In the genomic region with DNA sequence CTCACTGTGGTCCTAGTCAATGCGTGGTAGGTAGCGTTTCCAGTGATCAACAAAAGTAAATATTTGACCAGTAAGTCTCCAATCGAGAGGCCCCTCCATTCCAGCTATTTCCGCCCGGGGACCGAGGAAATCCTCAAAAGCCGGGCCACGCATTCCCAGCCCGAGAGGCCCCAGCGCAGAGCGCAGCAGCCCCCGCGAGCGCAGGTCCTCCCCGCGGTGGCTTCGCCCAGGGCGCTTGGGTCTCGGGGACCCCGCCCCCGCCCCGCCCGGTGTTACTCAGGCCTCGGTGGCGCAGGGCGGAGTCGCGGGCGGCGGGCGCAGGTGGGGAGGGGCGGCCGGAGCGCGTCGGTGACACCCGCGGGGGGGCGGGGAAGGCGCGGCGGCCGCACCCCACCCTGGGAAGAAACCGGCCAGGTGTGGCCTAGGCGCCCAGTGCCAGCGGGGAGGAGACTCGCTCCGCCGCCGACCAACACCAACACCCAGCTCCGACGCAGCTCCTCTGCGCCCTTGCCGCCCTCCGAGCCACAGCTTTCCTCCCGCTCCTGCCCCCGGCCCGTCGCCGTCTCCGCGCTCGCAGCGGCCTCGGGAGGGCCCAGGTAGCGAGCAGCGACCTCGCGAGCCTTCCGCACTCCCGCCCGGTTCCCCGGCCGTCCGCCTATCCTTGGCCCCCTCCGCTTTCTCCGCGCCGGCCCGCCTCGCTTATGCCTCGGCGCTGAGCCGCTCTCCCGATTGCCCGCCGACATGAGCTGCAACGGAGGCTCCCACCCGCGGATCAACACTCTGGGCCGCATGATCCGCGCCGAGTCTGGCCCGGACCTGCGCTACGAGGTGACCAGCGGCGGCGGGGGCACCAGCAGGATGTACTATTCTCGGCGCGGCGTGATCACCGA, we compare ENCODE assay signal across 1 cellular context.
TF ChIP-seq lines count a peak whose summit lies in the region.

A gene with protein sequence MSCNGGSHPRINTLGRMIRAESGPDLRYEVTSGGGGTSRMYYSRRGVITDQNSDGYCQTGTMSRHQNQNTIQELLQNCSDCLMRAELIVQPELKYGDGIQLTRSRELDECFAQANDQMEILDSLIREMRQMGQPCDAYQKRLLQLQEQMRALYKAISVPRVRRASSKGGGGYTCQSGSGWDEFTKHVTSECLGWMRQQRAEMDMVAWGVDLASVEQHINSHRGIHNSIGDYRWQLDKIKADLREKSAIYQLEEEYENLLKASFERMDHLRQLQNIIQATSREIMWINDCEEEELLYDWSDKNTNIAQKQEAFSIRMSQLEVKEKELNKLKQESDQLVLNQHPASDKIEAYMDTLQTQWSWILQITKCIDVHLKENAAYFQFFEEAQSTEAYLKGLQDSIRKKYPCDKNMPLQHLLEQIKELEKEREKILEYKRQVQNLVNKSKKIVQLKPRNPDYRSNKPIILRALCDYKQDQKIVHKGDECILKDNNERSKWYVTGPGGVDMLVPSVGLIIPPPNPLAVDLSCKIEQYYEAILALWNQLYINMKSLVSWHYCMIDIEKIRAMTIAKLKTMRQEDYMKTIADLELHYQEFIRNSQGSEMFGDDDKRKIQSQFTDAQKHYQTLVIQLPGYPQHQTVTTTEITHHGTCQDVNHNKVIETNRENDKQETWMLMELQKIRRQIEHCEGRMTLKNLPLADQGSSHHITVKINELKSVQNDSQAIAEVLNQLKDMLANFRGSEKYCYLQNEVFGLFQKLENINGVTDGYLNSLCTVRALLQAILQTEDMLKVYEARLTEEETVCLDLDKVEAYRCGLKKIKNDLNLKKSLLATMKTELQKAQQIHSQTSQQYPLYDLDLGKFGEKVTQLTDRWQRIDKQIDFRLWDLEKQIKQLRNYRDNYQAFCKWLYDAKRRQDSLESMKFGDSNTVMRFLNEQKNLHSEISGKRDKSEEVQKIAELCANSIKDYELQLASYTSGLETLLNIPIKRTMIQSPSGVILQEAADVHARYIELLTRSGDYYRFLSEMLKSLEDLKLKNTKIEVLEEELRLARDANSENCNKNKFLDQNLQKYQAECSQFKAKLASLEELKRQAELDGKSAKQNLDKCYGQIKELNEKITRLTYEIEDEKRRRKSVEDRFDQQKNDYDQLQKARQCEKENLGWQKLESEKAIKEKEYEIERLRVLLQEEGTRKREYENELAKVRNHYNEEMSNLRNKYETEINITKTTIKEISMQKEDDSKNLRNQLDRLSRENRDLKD (N-terminal part only) (plus strand): TSS at position 497 of the 890 bp plus-strand sequence. CDS start 245 bp downstream, at position 742.

TF ChIP-seq in HepG2, 621 proteins besides CTCF, POLR2A, EP300 and RAD21 (continued from another document and continues in another):
- TF ChIP-seq, protein P1, sequence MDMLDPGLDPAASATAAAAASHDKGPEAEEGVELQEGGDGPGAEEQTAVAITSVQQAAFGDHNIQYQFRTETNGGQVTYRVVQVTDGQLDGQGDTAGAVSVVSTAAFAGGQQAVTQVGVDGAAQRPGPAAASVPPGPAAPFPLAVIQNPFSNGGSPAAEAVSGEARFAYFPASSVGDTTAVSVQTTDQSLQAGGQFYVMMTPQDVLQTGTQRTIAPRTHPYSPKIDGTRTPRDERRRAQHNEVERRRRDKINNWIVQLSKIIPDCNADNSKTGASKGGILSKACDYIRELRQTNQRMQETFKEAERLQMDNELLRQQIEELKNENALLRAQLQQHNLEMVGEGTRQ (IDR thresholded peaks at IDR 0.05; ENCODE audit: low read depth, low read length), result no peak
- TF ChIP-seq, protein P1 (CRISPR knock-in tag; IDR thresholded peaks at IDR 0.05; ENCODE audit: borderline replicate concordance), result no peak
- TF ChIP-seq SMAD9 (CRISPR knock-in tag; IDR thresholded peaks at IDR 0.05) (no peak; the same call in 1 of the 2 replicates), ARHGAP35 (CRISPR knock-in tag; IDR thresholded peaks at IDR 0.05; ENCODE audit: borderline replicate concordance) (peak; percentile 78; the same call in 1 of the 2 replicates), KAT7 (CRISPR knock-in tag; IDR thresholded peaks at IDR 0.05; ENCODE audit: borderline replicate concordance) (peak; percentile 97), ZNF30 (CRISPR knock-in tag; IDR thresholded peaks at IDR 0.05) (peak; percentile 93; the same call in 1 of the 2 replicates), ZSCAN30 (CRISPR knock-in tag; IDR thresholded peaks at IDR 0.05) (no peak), GTF2F1 (IDR thresholded peaks at IDR 0.05; ENCODE audit: low read length) (no peak), SOX5 (CRISPR knock-in tag; IDR thresholded peaks at IDR 0.05; ENCODE audit: borderline replicate concordance) (peak; percentile 88), ZNF263 (CRISPR knock-in tag; IDR thresholded peaks at IDR 0.05) (peak; percentile 54; the same call in 1 of the 2 replicates), ZNF160 (CRISPR knock-in tag; IDR thresholded peaks at IDR 0.05) (peak; percentile 90), LCORL (IDR thresholded peaks at IDR 0.05) (no peak), LCORL (CRISPR knock-in tag; IDR thresholded peaks at IDR 0.05) (peak; percentile 96), ZNF136 (CRISPR knock-in tag; IDR thresholded peaks at IDR 0.05; ENCODE audit: low read depth) (no peak), ZNF672 (CRISPR knock-in tag; IDR thresholded peaks at IDR 0.05) (peak; percentile 36), ZNF256 (CRISPR knock-in tag; conservative IDR thresholded peaks at IDR 0.05) (no peak), GTF3A (CRISPR knock-in tag; conservative IDR thresholded peaks at IDR 0.05) (no peak), TBX2 (CRISPR knock-in tag; IDR thresholded peaks at IDR 0.05; ENCODE audit: borderline replicate concordance) (peak; percentile 96), POGZ (CRISPR knock-in tag; IDR thresholded peaks at IDR 0.05) (peak; percentile 94), ZSCAN21 (CRISPR knock-in tag; IDR thresholded peaks at IDR 0.05; ENCODE audit: borderline replicate concordance) (peak; percentile 97), NFE2L2 (IDR thresholded peaks at IDR 0.05; ENCODE audit: low read length) (no peak), JARID2 (CRISPR knock-in tag; IDR thresholded peaks at IDR 0.05; ENCODE audit: insufficient replicate concordance) (no peak), ZNF75D (CRISPR knock-in tag; IDR thresholded peaks at IDR 0.05; ENCODE audit: borderline replicate concordance) (no peak), ZNF343 (CRISPR knock-in tag; IDR thresholded peaks at IDR 0.05) (no peak; the same call in 1 of the 2 replicates)
- TF ChIP-seq, protein P2, sequence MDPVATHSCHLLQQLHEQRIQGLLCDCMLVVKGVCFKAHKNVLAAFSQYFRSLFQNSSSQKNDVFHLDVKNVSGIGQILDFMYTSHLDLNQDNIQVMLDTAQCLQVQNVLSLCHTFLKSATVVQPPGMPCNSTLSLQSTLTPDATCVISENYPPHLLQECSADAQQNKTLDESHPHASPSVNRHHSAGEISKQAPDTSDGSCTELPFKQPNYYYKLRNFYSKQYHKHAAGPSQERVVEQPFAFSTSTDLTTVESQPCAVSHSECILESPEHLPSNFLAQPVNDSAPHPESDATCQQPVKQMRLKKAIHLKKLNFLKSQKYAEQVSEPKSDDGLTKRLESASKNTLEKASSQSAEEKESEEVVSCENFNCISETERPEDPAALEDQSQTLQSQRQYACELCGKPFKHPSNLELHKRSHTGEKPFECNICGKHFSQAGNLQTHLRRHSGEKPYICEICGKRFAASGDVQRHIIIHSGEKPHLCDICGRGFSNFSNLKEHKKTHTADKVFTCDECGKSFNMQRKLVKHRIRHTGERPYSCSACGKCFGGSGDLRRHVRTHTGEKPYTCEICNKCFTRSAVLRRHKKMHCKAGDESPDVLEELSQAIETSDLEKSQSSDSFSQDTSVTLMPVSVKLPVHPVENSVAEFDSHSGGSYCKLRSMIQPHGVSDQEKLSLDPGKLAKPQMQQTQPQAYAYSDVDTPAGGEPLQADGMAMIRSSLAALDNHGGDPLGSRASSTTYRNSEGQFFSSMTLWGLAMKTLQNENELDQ (CRISPR knock-in tag; IDR thresholded peaks at IDR 0.05; ENCODE audit: borderline replicate concordance), result no peak
- TF ChIP-seq, protein P3, sequence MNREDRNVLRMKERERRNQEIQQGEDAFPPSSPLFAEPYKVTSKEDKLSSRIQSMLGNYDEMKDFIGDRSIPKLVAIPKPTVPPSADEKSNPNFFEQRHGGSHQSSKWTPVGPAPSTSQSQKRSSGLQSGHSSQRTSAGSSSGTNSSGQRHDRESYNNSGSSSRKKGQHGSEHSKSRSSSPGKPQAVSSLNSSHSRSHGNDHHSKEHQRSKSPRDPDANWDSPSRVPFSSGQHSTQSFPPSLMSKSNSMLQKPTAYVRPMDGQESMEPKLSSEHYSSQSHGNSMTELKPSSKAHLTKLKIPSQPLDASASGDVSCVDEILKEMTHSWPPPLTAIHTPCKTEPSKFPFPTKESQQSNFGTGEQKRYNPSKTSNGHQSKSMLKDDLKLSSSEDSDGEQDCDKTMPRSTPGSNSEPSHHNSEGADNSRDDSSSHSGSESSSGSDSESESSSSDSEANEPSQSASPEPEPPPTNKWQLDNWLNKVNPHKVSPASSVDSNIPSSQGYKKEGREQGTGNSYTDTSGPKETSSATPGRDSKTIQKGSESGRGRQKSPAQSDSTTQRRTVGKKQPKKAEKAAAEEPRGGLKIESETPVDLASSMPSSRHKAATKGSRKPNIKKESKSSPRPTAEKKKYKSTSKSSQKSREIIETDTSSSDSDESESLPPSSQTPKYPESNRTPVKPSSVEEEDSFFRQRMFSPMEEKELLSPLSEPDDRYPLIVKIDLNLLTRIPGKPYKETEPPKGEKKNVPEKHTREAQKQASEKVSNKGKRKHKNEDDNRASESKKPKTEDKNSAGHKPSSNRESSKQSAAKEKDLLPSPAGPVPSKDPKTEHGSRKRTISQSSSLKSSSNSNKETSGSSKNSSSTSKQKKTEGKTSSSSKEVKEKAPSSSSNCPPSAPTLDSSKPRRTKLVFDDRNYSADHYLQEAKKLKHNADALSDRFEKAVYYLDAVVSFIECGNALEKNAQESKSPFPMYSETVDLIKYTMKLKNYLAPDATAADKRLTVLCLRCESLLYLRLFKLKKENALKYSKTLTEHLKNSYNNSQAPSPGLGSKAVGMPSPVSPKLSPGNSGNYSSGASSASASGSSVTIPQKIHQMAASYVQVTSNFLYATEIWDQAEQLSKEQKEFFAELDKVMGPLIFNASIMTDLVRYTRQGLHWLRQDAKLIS (CRISPR knock-in tag; IDR thresholded peaks at IDR 0.05), result peak; percentile 95
- TF ChIP-seq, protein P4, sequence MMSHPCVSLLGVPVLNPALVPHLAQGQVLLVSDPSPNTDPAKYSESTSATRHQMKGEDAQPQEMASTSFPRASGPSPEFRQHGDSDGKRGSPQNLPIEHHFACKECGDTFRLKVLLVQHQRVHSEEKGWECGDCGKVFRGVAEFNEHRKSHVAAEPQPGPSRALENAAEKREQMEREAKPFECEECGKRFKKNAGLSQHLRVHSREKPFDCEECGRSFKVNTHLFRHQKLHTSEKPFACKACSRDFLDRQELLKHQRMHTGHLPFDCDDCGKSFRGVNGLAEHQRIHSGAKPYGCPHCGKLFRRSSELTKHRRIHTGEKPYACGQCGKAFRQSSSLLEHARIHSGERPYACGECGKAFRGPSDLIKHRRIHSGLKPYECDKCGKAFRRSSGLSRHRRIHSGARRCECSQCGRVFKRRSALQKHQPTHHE (CRISPR knock-in tag; IDR thresholded peaks at IDR 0.05; ENCODE audit: borderline replicate concordance), result peak; percentile 80
- TF ChIP-seq, protein P5, sequence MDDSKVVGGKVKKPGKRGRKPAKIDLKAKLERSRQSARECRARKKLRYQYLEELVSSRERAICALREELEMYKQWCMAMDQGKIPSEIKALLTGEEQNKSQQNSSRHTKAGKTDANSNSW (CRISPR knock-in tag; IDR thresholded peaks at IDR 0.05; ENCODE audit: borderline replicate concordance), result no peak
- TF ChIP-seq, protein P6, sequence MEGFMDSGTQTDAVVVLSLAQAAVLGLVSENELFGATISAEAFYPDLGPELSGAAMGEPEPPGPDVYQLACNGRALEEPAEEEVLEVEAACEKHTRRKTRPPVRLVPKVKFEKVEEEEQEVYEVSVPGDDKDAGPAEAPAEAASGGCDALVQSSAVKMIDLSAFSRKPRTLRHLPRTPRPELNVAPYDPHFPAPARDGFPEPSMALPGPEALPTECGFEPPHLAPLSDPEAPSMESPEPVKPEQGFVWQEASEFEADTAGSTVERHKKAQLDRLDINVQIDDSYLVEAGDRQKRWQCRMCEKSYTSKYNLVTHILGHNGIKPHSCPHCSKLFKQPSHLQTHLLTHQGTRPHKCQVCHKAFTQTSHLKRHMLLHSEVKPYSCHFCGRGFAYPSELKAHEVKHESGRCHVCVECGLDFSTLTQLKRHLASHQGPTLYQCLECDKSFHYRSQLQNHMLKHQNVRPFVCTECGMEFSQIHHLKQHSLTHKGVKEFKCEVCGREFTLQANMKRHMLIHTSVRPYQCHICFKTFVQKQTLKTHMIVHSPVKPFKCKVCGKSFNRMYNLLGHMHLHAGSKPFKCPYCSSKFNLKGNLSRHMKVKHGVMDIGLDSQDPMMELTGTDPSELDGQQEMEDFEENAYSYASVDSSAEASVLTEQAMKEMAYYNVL (CRISPR knock-in tag; IDR thresholded peaks at IDR 0.05; ENCODE audit: borderline replicate concordance), result peak; percentile 79
- TF ChIP-seq, protein P7, sequence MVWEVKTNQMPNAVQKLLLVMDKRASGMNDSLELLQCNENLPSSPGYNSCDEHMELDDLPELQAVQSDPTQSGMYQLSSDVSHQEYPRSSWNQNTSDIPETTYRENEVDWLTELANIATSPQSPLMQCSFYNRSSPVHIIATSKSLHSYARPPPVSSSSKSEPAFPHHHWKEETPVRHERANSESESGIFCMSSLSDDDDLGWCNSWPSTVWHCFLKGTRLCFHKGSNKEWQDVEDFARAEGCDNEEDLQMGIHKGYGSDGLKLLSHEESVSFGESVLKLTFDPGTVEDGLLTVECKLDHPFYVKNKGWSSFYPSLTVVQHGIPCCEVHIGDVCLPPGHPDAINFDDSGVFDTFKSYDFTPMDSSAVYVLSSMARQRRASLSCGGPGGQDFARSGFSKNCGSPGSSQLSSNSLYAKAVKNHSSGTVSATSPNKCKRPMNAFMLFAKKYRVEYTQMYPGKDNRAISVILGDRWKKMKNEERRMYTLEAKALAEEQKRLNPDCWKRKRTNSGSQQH (CRISPR knock-in tag; IDR thresholded peaks at IDR 0.05; ENCODE audit: low read depth), result no peak
- TF ChIP-seq, protein P8, sequence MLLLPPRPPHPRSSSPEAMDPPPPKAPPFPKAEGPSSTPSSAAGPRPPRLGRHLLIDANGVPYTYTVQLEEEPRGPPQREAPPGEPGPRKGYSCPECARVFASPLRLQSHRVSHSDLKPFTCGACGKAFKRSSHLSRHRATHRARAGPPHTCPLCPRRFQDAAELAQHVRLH (CRISPR knock-in tag; IDR thresholded peaks at IDR 0.05; ENCODE audit: borderline replicate concordance, low read depth), result peak; percentile 62; the same call in 1 of the 2 replicates
- TF ChIP-seq, protein P9, sequence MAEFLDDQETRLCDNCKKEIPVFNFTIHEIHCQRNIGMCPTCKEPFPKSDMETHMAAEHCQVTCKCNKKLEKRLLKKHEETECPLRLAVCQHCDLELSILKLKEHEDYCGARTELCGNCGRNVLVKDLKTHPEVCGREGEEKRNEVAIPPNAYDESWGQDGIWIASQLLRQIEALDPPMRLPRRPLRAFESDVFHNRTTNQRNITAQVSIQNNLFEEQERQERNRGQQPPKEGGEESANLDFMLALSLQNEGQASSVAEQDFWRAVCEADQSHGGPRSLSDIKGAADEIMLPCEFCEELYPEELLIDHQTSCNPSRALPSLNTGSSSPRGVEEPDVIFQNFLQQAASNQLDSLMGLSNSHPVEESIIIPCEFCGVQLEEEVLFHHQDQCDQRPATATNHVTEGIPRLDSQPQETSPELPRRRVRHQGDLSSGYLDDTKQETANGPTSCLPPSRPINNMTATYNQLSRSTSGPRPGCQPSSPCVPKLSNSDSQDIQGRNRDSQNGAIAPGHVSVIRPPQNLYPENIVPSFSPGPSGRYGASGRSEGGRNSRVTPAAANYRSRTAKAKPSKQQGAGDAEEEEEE (CRISPR knock-in tag; IDR thresholded peaks at IDR 0.05; ENCODE audit: borderline replicate concordance), result 0 out of 2 replicates have a peak, but pooled peaks have one; percentile 27
